Comparison of ENCODE assay signal across 8 cellular contexts in the genomic region with DNA sequence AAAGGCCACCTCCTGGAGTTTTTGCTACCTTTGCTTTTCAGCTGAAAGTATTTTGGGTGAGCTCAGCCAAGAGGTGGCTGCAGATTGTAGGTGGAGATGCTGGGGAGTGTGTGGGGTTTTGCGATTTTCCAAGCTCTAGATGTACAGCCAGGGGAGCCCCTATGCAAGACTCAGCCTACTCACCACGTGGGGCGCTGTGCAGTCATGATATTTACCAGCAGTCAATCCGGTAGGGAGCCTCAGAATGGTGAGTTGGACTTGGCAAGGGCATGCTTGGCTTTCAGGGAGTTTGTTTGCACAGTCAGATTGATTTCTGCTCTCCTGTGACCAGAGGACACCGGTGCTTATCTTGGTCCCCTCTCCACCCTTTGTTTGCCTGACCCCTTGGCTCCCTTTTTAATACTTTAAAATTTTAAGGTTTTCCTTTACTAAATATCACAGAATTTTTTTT.
A peak's percentile ranks its signal among the peaks of the same experiment; 100 is the strongest.
DNase-seq lines count a peak whose midpoint lies in the region; ATAC-seq and TF ChIP-seq lines count a peak whose summit lies in the region.

No MANE protein-coding gene starts in this region.

- peak; percentile 21 for TF ChIP-seq CTCF in CD14-positive monocyte (IDR thresholded peaks at IDR 0.05)

- no peaks in the 10 kb centered on the region for H3K36me3 Mint-ChIP-seq in CD14-positive monocyte
- no peaks in the 10 kb centered on the region for H3K36me3 Mint-ChIP-seq in activated CD4-positive, alpha-beta T cell treated with anti-CD3 and anti-CD28 coated beads, Interleukin-2, amount 10 ng/mL, durations not matched to agents 7 days and 5 days (ENCODE audit: low read depth)

- H3K4me1 Mint-ChIP-seq in CD14-positive monocyte = peaks cover 14% of the 10 kb centered on the region
- peaks cover 33% of the 10 kb centered on the region for H3K4me1 Mint-ChIP-seq in activated CD4-positive, alpha-beta T cell treated with anti-CD3 and anti-CD28 coated beads, Interleukin-2, amount 10 ng/mL, durations not matched to agents 7 days and 5 days

- peaks cover 0 to 3% (median 0%) of the 10 kb centered on the region in 7 donors for H3K9me3 Mint-ChIP-seq in CD14-positive monocyte
- no peaks in the 10 kb centered on the region for H3K9me3 Mint-ChIP-seq in activated CD4-positive, alpha-beta T cell treated with anti-CD3 and anti-CD28 coated beads, Interleukin-2, amount 10 ng/mL, durations not matched to agents 7 days and 5 days

- H3K4me3 Mint-ChIP-seq in CD14-positive monocyte = no peak overlapping the region
- H3K4me3 Mint-ChIP-seq in activated CD4-positive, alpha-beta T cell treated with anti-CD3 and anti-CD28 coated beads, Interleukin-2, amount 10 ng/mL, durations not matched to agents 7 days and 5 days = peak overlapping the region; percentile 24

- H3K27ac Mint-ChIP-seq in CD14-positive monocyte = no peak overlapping the region
- no peak overlapping the region for H3K27ac Mint-ChIP-seq in activated CD4-positive, alpha-beta T cell treated with anti-CD3 and anti-CD28 coated beads, Interleukin-2, amount 10 ng/mL, durations not matched to agents 7 days and 5 days

- POLR2A ChIA-PET in activated CD4-positive, alpha-beta T cell treated with anti-CD3 and anti-CD28 coated beads, Interleukin-2, amount 10 ng/mL, durations not matched to agents 7 days and 5 days (lab: Charles Lee) = no interaction called here

- ATAC-seq in GM21447 (IDR thresholded peaks at IDR 0.05; ENCODE audit: unreplicated experiment) (peak; percentile 65), left cardiac atrium (peak in 1 of 2 donors; percentile 70), HG02938 (IDR thresholded peaks at IDR 0.05; ENCODE audit: unreplicated experiment) (no peak)

- intact Hi-C loops in CD14-positive monocyte (cut with micrococcal nuclease) (no loop called here), left cardiac atrium (cut with DNase I) (no loop called here)

- DNase-seq in CD14-positive monocyte (ENCODE audit: low spot score) (no peak), NCI-H2227 (lab: John Stamatoyannopoulos, UW; ENCODE audit: unreplicated experiment) (peak; percentile 60), left cardiac atrium (peak; percentile 63)
- DNase-seq in activated CD4-positive, alpha-beta T cell treated with anti-CD3 and anti-CD28 coated beads, Interleukin-2, amount 10 ng/mL, durations not matched to agents 7 days and 5 days = peak; percentile 25
- peak; percentile 60 for DNase-seq in stimulated activated CD8-positive, alpha-beta memory T cell treated with anti-CD3 and anti-CD28 coated beads, Interleukin-4, amount 100 ng/mL, for 48 hours
- DNase-seq in effector CD8-positive, alpha-beta T cell (lab: John Stamatoyannopoulos, UW) = no peak

- peaks cover 0 to 5% (median 0%) of the 10 kb centered on the region in 3 donors for H3K27me3 Mint-ChIP-seq in CD14-positive monocyte (ENCODE audit: low read depth in 3 of 3)
- H3K27me3 Mint-ChIP-seq in activated CD4-positive, alpha-beta T cell treated with anti-CD3 and anti-CD28 coated beads, Interleukin-2, amount 10 ng/mL, durations not matched to agents 7 days and 5 days = no peaks in the 10 kb centered on the region

- CTCF ChIA-PET in activated CD4-positive, alpha-beta T cell treated with anti-CD3 and anti-CD28 coated beads, Interleukin-2, amount 10 ng/mL, durations not matched to agents 7 days and 5 days (lab: Charles Lee) = interaction anchor here (0.6 to 1.9 kb wide), 3 partner anchors 21 to 57 kb away, joined by 3 to 5 read pairs (median 3); no protein-coding TSS in a partner anchor

Comparison
In these comparisons a context has a peak if more than half of its experiments do, and no peak if none do; other contexts are left out.
1. DNase-seq: peak in NCI-H2227 (single experiment), activated CD4-positive, alpha-beta T cell treated with anti-CD3 and anti-CD28 coated beads, Interleukin-2, amount 10 ng/mL, durations not matched to agents 7 days and 5 days (single experiment), left cardiac atrium (single experiment) and stimulated activated CD8-positive, alpha-beta memory T cell treated with anti-CD3 and anti-CD28 coated beads, Interleukin-4, amount 100 ng/mL, for 48 hours (single experiment); none in CD14-positive monocyte (single experiment) and effector CD8-positive, alpha-beta T cell (single experiment).